22 cellular contexts compared by ENCODE assay signal in the genomic region with DNA sequence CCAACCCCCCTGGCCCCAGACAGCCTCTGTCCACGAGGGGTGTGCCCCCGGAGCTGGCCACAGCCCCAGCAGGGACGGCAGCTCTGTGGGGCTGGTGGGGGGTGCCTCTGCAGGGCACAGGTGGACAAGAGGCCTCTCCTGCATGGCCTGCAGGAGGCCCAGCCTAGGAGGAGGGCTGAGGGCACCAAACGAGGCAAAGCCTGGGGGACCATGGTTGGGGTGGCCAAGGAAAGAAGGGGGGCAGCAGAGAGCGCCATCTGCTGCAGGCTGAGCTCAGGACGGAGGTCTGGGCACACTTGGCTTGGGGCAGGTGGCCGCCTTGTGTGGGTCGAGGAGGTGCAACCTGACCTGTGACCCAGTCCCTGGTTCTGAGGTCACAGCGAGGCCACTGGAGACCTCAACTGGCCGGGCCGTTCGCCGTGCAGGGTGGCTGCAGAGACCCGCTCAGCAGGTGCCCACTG. TPM values are rescaled to one million over a fixed set of nuclear protein-coding genes. Genes with fewer than 3 reads are reported as not detected.
DNase-seq lines count a peak whose midpoint lies in the region; ATAC-seq, FAIRE-seq and TF ChIP-seq lines count a peak whose summit lies in the region.
"Had no signal": no experiment of that assay in that cellular context is flagged by ENCODE, and none has a peak within 500 bp of the region (broad histone marks: within the 10 kb centered on the region; RNA-seq: fewer than 3 reads in every experiment).

No MANE protein-coding gene starts in this region.

- H3K36me3 ChIP-seq in WERI-Rb-1: no peaks in the 10 kb centered on the region
- no peaks in the 10 kb centered on the region for H3K36me3 ChIP-seq in HepG2 (replicated peaks in 1 of 2; ENCODE audit: control insufficient read depth in 1 of 2, insufficient read depth in 2 of 2, low read length in 2 of 2)
- H3K36me3 ChIP-seq: ovary had no signal

- H3K9ac ChIP-seq in HepG2 (ENCODE audit: insufficient read depth, low read depth, low read length): no peak overlapping the region

- no peaks in the 10 kb centered on the region for H4K20me1 ChIP-seq in HepG2 (ENCODE audit: insufficient read depth, low read length)

- H3K9me3 ChIP-seq in WERI-Rb-1 (ENCODE audit: severe bottlenecking) (peaks cover 2% of the 10 kb centered on the region), HepG2 (ENCODE audit: low read length) (no peaks in the 10 kb centered on the region)
- H3K9me3 ChIP-seq: ovary had no signal

- H3K36me3 Mint-ChIP-seq in HFFc6 (ENCODE audit: low read depth): peaks cover 8% of the 10 kb centered on the region

- ATAC-seq in HepG2 (peak; percentile 20), HG03175 (IDR thresholded peaks at IDR 0.05; ENCODE audit: unreplicated experiment) (no peak), HG03039 (IDR thresholded peaks at IDR 0.05; ENCODE audit: unreplicated experiment) (no peak), HG03095 (IDR thresholded peaks at IDR 0.05; ENCODE audit: unreplicated experiment) (no peak)

- in situ Hi-C loops in HepG2 (cut with HindIII; ENCODE audit: extremely low pct_ligation_motif_present, low pct_unique_long_range_greater_than_20kb): no loop called here

- no peak overlapping the region for H3K27ac Mint-ChIP-seq in HFFc6
- H3K27ac Mint-ChIP-seq: activated CD4-positive, alpha-beta T cell treated with anti-CD3 and anti-CD28 coated beads, Interleukin-2, amount 10 ng/mL, durations not matched to agents 7 days and 5 days; naive B cell had no signal

- BruUV-seq in HepG2 (replicated peaks; lab: Mats Ljungman, UMichigan): no TSS peak

- peaks cover 6% of the 10 kb centered on the region for H3K4me1 Mint-ChIP-seq in HFFc6 (ENCODE audit: low read depth)

- H3K4me3 Mint-ChIP-seq in HFFc6: no peak overlapping the region
- H3K4me3 Mint-ChIP-seq: activated CD4-positive, alpha-beta T cell treated with anti-CD3 and anti-CD28 coated beads, Interleukin-2, amount 10 ng/mL, durations not matched to agents 7 days and 5 days; central memory CD8-positive, alpha-beta T cell had no signal

- POLR2A ChIA-PET in GM10248 (lab: Yijun Ruan, JAX) (no interaction called here), HepG2 (lab: Yijun Ruan, JAX) (interaction anchor here (0.6 kb wide), 1 partner anchor 12 kb away, joined by 4 read pairs; no protein-coding TSS in a partner anchor)

- TF ChIP-seq RAD21 in HepG2 (CRISPR knock-in tag; IDR thresholded peaks at IDR 0.05): no peak

- no peaks in the 10 kb centered on the region for H3K79me2 ChIP-seq in HepG2 (ENCODE audit: insufficient read depth, low read length)

- H3K27ac ChIP-seq in WERI-Rb-1 (no peak overlapping the region), HepG2 (ENCODE audit: extremely low read length, insufficient read depth, low read length) (no peak overlapping the region)
- H3K27ac ChIP-seq: ovary had no signal

- peak overlapping the region; percentile 35 for H3K4me2 ChIP-seq in HepG2 (ENCODE audit: low read depth, low read length)

- no peak for DNase-seq in GM10248 (ENCODE audit: extremely low spot score)
- no peak for DNase-seq in HFFc6
- DNase-seq in WERI-Rb-1: no peak
- DNase-seq in HepG2 (ENCODE audit: low spot score): no peak
- DNase-seq: activated CD4-positive, alpha-beta T cell treated with anti-CD3 and anti-CD28 coated beads, Interleukin-2, amount 10 ng/mL, durations not matched to agents 7 days and 5 days; activated gamma-delta T cell treated with Interleukin-2 at 50 U/mL for 16 hours; amniotic stem cell; COR-L47; effector memory CD4-positive, alpha-beta T cell; GOT3; Kasumi-1; naive B cell; NCI-H1417 treated with DMSO at 0.1 percent for 48 hours; NCI-H2171; NCI-H748 treated with DMSO at 0.1 percent for 48 hours; stimulated activated CD4-positive, alpha-beta T cell treated with anti-CD3 and anti-CD28 coated beads, Interleukin-2, amount 100 ng/mL, for 24 hours had no signal

- FAIRE-seq in HepG2 (lab: Jason Lieb, UNC): no peak
- FAIRE-seq: RCC 7860 had no signal

- 7% methylated on average over 4 of the region's 14 CpGs for WGBS in HepG2 (ENCODE audit: low lambda C conversion rate)

- H3K9me3 Mint-ChIP-seq in HFFc6: peaks cover 11% of the 10 kb centered on the region

- TF ChIP-seq CTCF in GM10248 (IDR thresholded peaks at IDR 0.05; ENCODE audit: control extremely low read depth, extremely low read depth, low read depth, missing control alignments): peak; percentile 5
- TF ChIP-seq CTCF in HFFc6 (IDR thresholded peaks at IDR 0.05): peak; percentile 42
- TF ChIP-seq CTCF in WERI-Rb-1 (IDR thresholded peaks at IDR 0.05; ENCODE audit: low read depth, low read length): peak; percentile 73
- TF ChIP-seq CTCF in HepG2 (CRISPR knock-in tag; IDR thresholded peaks at IDR 0.05): peak; percentile 65

- intact Hi-C loops in HepG2 (cut with micrococcal nuclease; ENCODE audit: unreplicated experiment): loop anchor here (10.0 kb wide), 1 partner anchor 98 kb away; no protein-coding TSS in a partner anchor

- H3K27me3 ChIP-seq in WERI-Rb-1 (ENCODE audit: insufficient read depth, low read depth, severe bottlenecking) (no peaks in the 10 kb centered on the region), HepG2 (ENCODE audit: control insufficient read depth in 1 of 2, insufficient read depth in 2 of 2, low read length in 2 of 2) (peaks cover 3 to 11% of the 10 kb centered on the region in 2 experiments; a peak in 4 of 5 replicates)
- H3K27me3 ChIP-seq: ovary had no signal

- peaks cover 50% of the 10 kb centered on the region for H3K4me1 ChIP-seq in HepG2 (ENCODE audit: insufficient read depth, low read length)

- TF ChIP-seq EP300 in HepG2 (IDR thresholded peaks at IDR 0.05; ENCODE audit: low read depth in 2 of 2, low read length in 2 of 2): no peak
- no peak for TF ChIP-seq EP300 in HepG2 (CRISPR knock-in tag; IDR thresholded peaks at IDR 0.05; ENCODE audit: borderline replicate concordance)

- CTCF ChIA-PET in GM10248 (lab: Yijun Ruan, JAX): interaction anchor here (0.9 to 1.9 kb wide), 4 partner anchors 14 to 123 kb away, joined by 3 to 5 read pairs (median 4); no protein-coding TSS in a partner anchor
- CTCF ChIA-PET in HepG2 (lab: Yijun Ruan, JAX; ENCODE audit: low intra/inter-chr PET ratio, low total read pairs): no interaction called here

- TF ChIP-seq POLR2A in HepG2 (IDR thresholded peaks at IDR 0.05; ENCODE audit: insufficient read depth in 1 of 2, low read depth in 2 of 2, low read length in 2 of 2): no peak

- H3K27me3 Mint-ChIP-seq in HFFc6 (ENCODE audit: insufficient read depth): peaks cover 2% of the 10 kb centered on the region
- H3K27me3 Mint-ChIP-seq: activated CD4-positive, alpha-beta T cell treated with anti-CD3 and anti-CD28 coated beads, Interleukin-2, amount 10 ng/mL, durations not matched to agents 7 days and 5 days had no signal

- no peak overlapping the region for H2AFZ ChIP-seq in HepG2 (ENCODE audit: low read length)

- H3K4me3 ChIP-seq in WERI-Rb-1 (ENCODE audit: low read depth, low read length): no peak overlapping the region
- peak overlapping the region in 1 of 3 experiments; percentile 45; a peak in 1 of 6 replicates for H3K4me3 ChIP-seq in HepG2 (replicated peaks in 1 of 3; ENCODE audit: insufficient read depth in 1 of 3, low read depth in 2 of 3, low read length in 3 of 3)
- H3K4me3 ChIP-seq: ovary had no signal

RNA-seq across cellular contexts. Expression of a gene that starts 27.3 kb away (rescaled TPM):
- 10 to 100 TPM; 19.9 to 24.8 (median 23.0) TPM for total RNA-seq in HFFc6 (2021; fragmentation: NEBNext Ultra II Directional; extraction: Animal tissue kit (Norgen Biotek cat#: 25700))
- total RNA-seq in HepG2 (2016; rRNA removed; fragmentation: Illumina TruSeq; extraction: Trizol): 24.6 and 35.1 TPM in 2 replicates
- total RNA-seq in HepG2 (2016; cell fraction: cytosol; rRNA removed; fragmentation: Illumina TruSeq; extraction: Trizol; ENCODE audit: low read depth): 16.9 and 17.1 TPM in 2 replicates
- total RNA-seq in HepG2 (2016; cell fraction: insoluble cytoplasmic fraction; rRNA removed; fragmentation: Illumina TruSeq; extraction: Trizol): 24.1 and 32.9 TPM in 2 replicates
- total RNA-seq in HepG2 (2016; cell fraction: membrane; rRNA removed; fragmentation: Illumina TruSeq; extraction: Trizol): 10.3 and 11.2 TPM in 2 replicates
- total RNA-seq in HepG2 (2016; cell fraction: nucleus; rRNA removed; fragmentation: Illumina TruSeq; extraction: Trizol): 29.9 and 34.8 TPM in 2 replicates
- 20.1 and 22.2 TPM in 2 replicates for polyA plus RNA-seq in HepG2 (2011; rRNA removed)
- polyA plus RNA-seq in HepG2 (2011; cell fraction: cytosol; rRNA removed): 11.2 and 11.3 TPM in 2 replicates
- polyA plus RNA-seq in HepG2 (2011; cell fraction: nucleus; rRNA removed): 110 and 114 TPM in 2 replicates
- polyA plus RNA-seq in HepG2 (2012): 22.7 and 27.0 TPM in 2 replicates
- 3.0 and 3.7 TPM in 2 replicates for polyA plus RNA-seq in HepG2 (2016; cell fraction: cytosol; fragmentation: Illumina TruSeq; extraction: Trizol; ENCODE audit: low read depth)
- polyA plus RNA-seq in HepG2 (2016; cell fraction: insoluble cytoplasmic fraction; fragmentation: Illumina TruSeq; extraction: Trizol; ENCODE audit: low read depth): 25.7 and 32.8 TPM in 2 replicates
- polyA plus RNA-seq in HepG2 (2016; cell fraction: membrane; fragmentation: Illumina TruSeq; extraction: Trizol; ENCODE audit: low read depth): 4.3 and 6.1 TPM in 2 replicates
- polyA plus RNA-seq in HepG2 (2016; cell fraction: nucleus; fragmentation: Illumina TruSeq; extraction: Trizol; ENCODE audit: insufficient read depth, low read depth): 70.6 and 74.1 TPM in 2 replicates
- 9.8 and 26.9 TPM in 2 replicates for polyA minus RNA-seq in HepG2 (2011; rRNA and poly(A)+ RNA removed; ENCODE audit: low replicate concordance)
- polyA minus RNA-seq in HepG2 (2011; cell fraction: cytosol; rRNA and poly(A)+ RNA removed): 5.9 and 9.7 TPM in 2 replicates
- 27.0 and 37.2 TPM in 2 replicates for polyA minus RNA-seq in HepG2 (2011; cell fraction: nucleus; rRNA and poly(A)+ RNA removed)

RNA-seq across cellular contexts. Expression of a gene that starts 40.5 kb away (rescaled TPM):
- total RNA-seq in HFFc6 (2021; fragmentation: NEBNext Ultra II Directional; extraction: Animal tissue kit (Norgen Biotek cat#: 25700)): 10 to 100 TPM; 56.7 to 71.4 (median 66.9) TPM
- 11.7 and 15.8 TPM in 2 replicates for total RNA-seq in HepG2 (2016; rRNA removed; fragmentation: Illumina TruSeq; extraction: Trizol)
- 8.0 and 9.1 TPM in 2 replicates for total RNA-seq in HepG2 (2016; cell fraction: cytosol; rRNA removed; fragmentation: Illumina TruSeq; extraction: Trizol; ENCODE audit: low read depth)
- 11.9 and 14.9 TPM in 2 replicates for total RNA-seq in HepG2 (2016; cell fraction: insoluble cytoplasmic fraction; rRNA removed; fragmentation: Illumina TruSeq; extraction: Trizol)
- 9.8 and 11.8 TPM in 2 replicates for total RNA-seq in HepG2 (2016; cell fraction: membrane; rRNA removed; fragmentation: Illumina TruSeq; extraction: Trizol)
- total RNA-seq in HepG2 (2016; cell fraction: nucleus; rRNA removed; fragmentation: Illumina TruSeq; extraction: Trizol): 6.6 and 7.1 TPM in 2 replicates
- polyA plus RNA-seq in HepG2 (2011; rRNA removed): 94.1 and 110 TPM in 2 replicates
- 129 and 137 TPM in 2 replicates for polyA plus RNA-seq in HepG2 (2011; cell fraction: cytosol; rRNA removed)
- 53.4 and 59.2 TPM in 2 replicates for polyA plus RNA-seq in HepG2 (2011; cell fraction: nucleus; rRNA removed)
- polyA plus RNA-seq in HepG2 (2012): 58.7 and 69.9 TPM in 2 replicates
- 34.3 and 43.0 TPM in 2 replicates for polyA plus RNA-seq in HepG2 (2016; cell fraction: cytosol; fragmentation: Illumina TruSeq; extraction: Trizol; ENCODE audit: low read depth)
- polyA plus RNA-seq in HepG2 (2016; cell fraction: insoluble cytoplasmic fraction; fragmentation: Illumina TruSeq; extraction: Trizol; ENCODE audit: low read depth): 53.0 and 57.2 TPM in 2 replicates
- polyA plus RNA-seq in HepG2 (2016; cell fraction: membrane; fragmentation: Illumina TruSeq; extraction: Trizol; ENCODE audit: low read depth): 32.8 and 40.2 TPM in 2 replicates
- 34.9 and 36.2 TPM in 2 replicates for polyA plus RNA-seq in HepG2 (2016; cell fraction: nucleus; fragmentation: Illumina TruSeq; extraction: Trizol; ENCODE audit: insufficient read depth, low read depth)
- polyA minus RNA-seq in HepG2 (2011; rRNA and poly(A)+ RNA removed; ENCODE audit: low replicate concordance): 37.2 and 51.7 TPM in 2 replicates
- 24.0 and 25.6 TPM in 2 replicates for polyA minus RNA-seq in HepG2 (2011; cell fraction: cytosol; rRNA and poly(A)+ RNA removed)
- polyA minus RNA-seq in HepG2 (2011; cell fraction: nucleus; rRNA and poly(A)+ RNA removed): 9.0 and 15.4 TPM in 2 replicates

RNA-seq across cellular contexts. Expression of a gene that starts 48.4 kb away (rescaled TPM):
- 100 to 1,000 TPM in 2 of 6 experiments, 10 to 100 TPM in 4; 94.6 to 114 (median 97.8) TPM for total RNA-seq in HFFc6 (2021; fragmentation: NEBNext Ultra II Directional; extraction: Animal tissue kit (Norgen Biotek cat#: 25700))
- total RNA-seq in HepG2 (2016; rRNA removed; fragmentation: Illumina TruSeq; extraction: Trizol): 46.8 and 54.4 TPM in 2 replicates
- total RNA-seq in HepG2 (2016; cell fraction: cytosol; rRNA removed; fragmentation: Illumina TruSeq; extraction: Trizol; ENCODE audit: low read depth): 14.8 and 16.1 TPM in 2 replicates
- total RNA-seq in HepG2 (2016; cell fraction: insoluble cytoplasmic fraction; rRNA removed; fragmentation: Illumina TruSeq; extraction: Trizol): 41.2 and 56.0 TPM in 2 replicates
- total RNA-seq in HepG2 (2016; cell fraction: membrane; rRNA removed; fragmentation: Illumina TruSeq; extraction: Trizol): 53.6 and 57.0 TPM in 2 replicates
- total RNA-seq in HepG2 (2016; cell fraction: nucleus; rRNA removed; fragmentation: Illumina TruSeq; extraction: Trizol): 49.6 and 56.0 TPM in 2 replicates
- 32.2 and 40.5 TPM in 2 replicates for polyA plus RNA-seq in HepG2 (2011; rRNA removed)
- 34.8 and 46.1 TPM in 2 replicates for polyA plus RNA-seq in HepG2 (2011; cell fraction: cytosol; rRNA removed)
- polyA plus RNA-seq in HepG2 (2011; cell fraction: nucleus; rRNA removed): 58.5 and 63.8 TPM in 2 replicates
- polyA plus RNA-seq in HepG2 (2012): 30.3 and 31.7 TPM in 2 replicates
- polyA plus RNA-seq in HepG2 (2016; cell fraction: cytosol; fragmentation: Illumina TruSeq; extraction: Trizol; ENCODE audit: low read depth): 19.7 and 23.3 TPM in 2 replicates
- polyA plus RNA-seq in HepG2 (2016; cell fraction: insoluble cytoplasmic fraction; fragmentation: Illumina TruSeq; extraction: Trizol; ENCODE audit: low read depth): 37.4 and 44.0 TPM in 2 replicates
- polyA plus RNA-seq in HepG2 (2016; cell fraction: membrane; fragmentation: Illumina TruSeq; extraction: Trizol; ENCODE audit: low read depth): 43.7 and 47.5 TPM in 2 replicates
- 78.1 and 78.9 TPM in 2 replicates for polyA plus RNA-seq in HepG2 (2016; cell fraction: nucleus; fragmentation: Illumina TruSeq; extraction: Trizol; ENCODE audit: insufficient read depth, low read depth)
- 56.4 and 145 TPM in 2 replicates for polyA minus RNA-seq in HepG2 (2011; rRNA and poly(A)+ RNA removed; ENCODE audit: low replicate concordance)
- polyA minus RNA-seq in HepG2 (2011; cell fraction: cytosol; rRNA and poly(A)+ RNA removed): 41.5 and 50.9 TPM in 2 replicates
- 28.1 and 33.7 TPM in 2 replicates for polyA minus RNA-seq in HepG2 (2011; cell fraction: nucleus; rRNA and poly(A)+ RNA removed)

Comparison
In these comparisons a context has a peak if more than half of its experiments do, and no peak if none do; other contexts are left out.
1. CTCF ChIP-seq: peak in every context shown above with its lines; median percentile 73 in WERI-Rb-1; 65 in HepG2; 42 in HFFc6; 5 in GM10248.